8 cellular contexts compared by ENCODE assay signal in genomic region chr14:67514203-67514607, GRCh38. TPM values are rescaled to one million over a fixed set of nuclear protein-coding genes. Genes with fewer than 3 reads are reported as not detected.
A peak's percentile ranks its signal among the peaks of the same experiment; 100 is the strongest.
DNase-seq lines count a peak whose midpoint lies in the region; ATAC-seq, FAIRE-seq and TF ChIP-seq lines count a peak whose summit lies in the region.

No MANE protein-coding gene starts in this region.

- peak overlapping the region; percentile 59 for H3K4me3 ChIP-seq in BE2C (ENCODE audit: low read depth, low read length)
- H3K4me3 ChIP-seq in LNCaP clone FGC (ENCODE audit: low read depth, low read length), result peak overlapping the region; percentile 68
- H3K4me3 ChIP-seq in dorsolateral prefrontal cortex, result peak overlapping the region; percentile 56 to 98 (median 90)

- H3K4me3 Mint-ChIP-seq in naive thymus-derived CD8-positive, alpha-beta T cell, result peak overlapping the region; percentile 86 to 96 (median 92)

- H3K27me3 ChIP-seq in BE2C, result peaks cover 44% of the 10 kb centered on the region
- no peaks in the 10 kb centered on the region for H3K27me3 ChIP-seq in dorsolateral prefrontal cortex

- peak overlapping the region; percentile 88 to 95 (median 93) for H3K27ac Mint-ChIP-seq in naive thymus-derived CD8-positive, alpha-beta T cell

- H3K27ac ChIP-seq in dorsolateral prefrontal cortex, result peak overlapping the region in 54 of 59 donors; percentile 12 to 93 (median 79)

- intact Hi-C loops in dorsolateral prefrontal cortex (cut with DNase I), result loop anchor here (5.0 to 10.0 kb wide), 3 partner anchors 77 to 161 kb away; partner anchors contain the start of gene VTI1B (in 1 of the 2)

- H3K36me3 Mint-ChIP-seq in naive thymus-derived CD8-positive, alpha-beta T cell, result no peaks in the 10 kb centered on the region

- TF ChIP-seq CTCF in BE2C (IDR thresholded peaks at IDR 0.05; ENCODE audit: low read depth, low read length) (no peak), LNCaP clone FGC (IDR thresholded peaks at IDR 0.05; ENCODE audit: control insufficient read depth, extremely low read depth, insufficient read depth) (no peak), dorsolateral prefrontal cortex (IDR thresholded peaks at IDR 0.05 in 54 of 56, conservative IDR thresholded peaks at IDR 0.05 in 2 of 56; ENCODE audit: low read depth in 1 of 56, partially characterized antibody in 56 of 56) (no peak), D721Med (IDR thresholded peaks at IDR 0.05; ENCODE audit: insufficient read depth, missing control alignments) (no peak)

- H3K9me3 Mint-ChIP-seq in naive thymus-derived CD8-positive, alpha-beta T cell, result no peaks in the 10 kb centered on the region

- H3K4me1 Mint-ChIP-seq in naive thymus-derived CD8-positive, alpha-beta T cell, result peaks cover 15 to 47% (median 40%) of the 10 kb centered on the region in 4 donors

- no peaks in the 10 kb centered on the region for H3K9me3 ChIP-seq in BE2C

- FAIRE-seq in D721Med (lab: Jason Lieb, UNC), result no peak

- DNase-seq in BE2C (no peak), LNCaP clone FGC (ENCODE audit: low read depth) (no peak), dorsolateral prefrontal cortex (peak in 1 of 10 donors; percentile 78), D721Med (ENCODE audit: insufficient read length, low spot score) (no peak), HPDE6-E6E7 (ENCODE audit: extremely low spot score) (no peak), SKM-1 (lab: John Stamatoyannopoulos, UW; ENCODE audit: unreplicated experiment) (no peak), LoVo (ENCODE audit: low spot score) (no peak)
- no peak for DNase-seq in naive thymus-derived CD8-positive, alpha-beta T cell

- H3K36me3 ChIP-seq in BE2C, result no peaks in the 10 kb centered on the region

- POLR2A ChIA-PET in naive thymus-derived CD8-positive, alpha-beta T cell (lab: Charles Lee), result interaction anchor here (1.1 to 6.1 kb wide), 5 partner anchors 9 to 86 kb away, joined by 3 to 32 read pairs (median 4); partner anchors contain the start of genes PIGH and TMEM229B

- H3K27me3 Mint-ChIP-seq in naive thymus-derived CD8-positive, alpha-beta T cell, result peaks cover 0 to 4% (median 0%) of the 10 kb centered on the region in 5 donors

- peak; percentile 1 to 5 for ATAC-seq in naive thymus-derived CD8-positive, alpha-beta T cell

- no peaks in the 10 kb centered on the region for H3K4me1 ChIP-seq in BE2C

RNA-seq across cellular contexts. Expression of gene PLEKHH1, which starts 18.9 kb away (rescaled TPM):
- polyA plus RNA-seq in BE2C (2012; ENCODE audit: insufficient read depth, insufficient read length, low read depth), result 4.1 TPM
- total RNA-seq in dorsolateral prefrontal cortex, result 100 to 1,000 TPM in 105 of 120 experiments, 10 to 100 TPM in 15; 42.5 to 965 (median 248) TPM
- total RNA-seq in naive thymus-derived CD8-positive, alpha-beta T cell, result 1 to 10 TPM; 1.0 to 1.4 TPM
- under 1 TPM in 2 of 3 donors, not detected in 1; 0.06 to 0.07 TPM for polyA plus RNA-seq in naive thymus-derived CD8-positive, alpha-beta T cell

RNA-seq across cellular contexts. Expression of gene TMEM229B, which starts 25.7 kb away (rescaled TPM):
- polyA plus RNA-seq in BE2C (2012; ENCODE audit: insufficient read depth, insufficient read length, low read depth), result not detected
- 10 to 100 TPM; 11.6 to 46.8 (median 28.2) TPM for total RNA-seq in dorsolateral prefrontal cortex
- 10 to 100 TPM; 22.5 to 25.6 TPM for total RNA-seq in naive thymus-derived CD8-positive, alpha-beta T cell
- 10 to 100 TPM; 17.2 to 27.5 (median 17.3) TPM for polyA plus RNA-seq in naive thymus-derived CD8-positive, alpha-beta T cell

Comparison
In these comparisons a context has a peak if more than half of its experiments do, and no peak if none do; other contexts are left out.
1. RNA of gene PLEKHH1, which starts 18.9 kb away (total RNA-seq): 42.5 to 965 TPM in dorsolateral prefrontal cortex; 1.0 to 1.4 TPM in naive thymus-derived CD8-positive, alpha-beta T cell; every median in the first group is over 10 times any median in the second.
2. Peak in every context shown above with its lines, with median percentiles within 50 percentile points of each other: H3K4me3 ChIP-seq.